In the genomic region with DNA sequence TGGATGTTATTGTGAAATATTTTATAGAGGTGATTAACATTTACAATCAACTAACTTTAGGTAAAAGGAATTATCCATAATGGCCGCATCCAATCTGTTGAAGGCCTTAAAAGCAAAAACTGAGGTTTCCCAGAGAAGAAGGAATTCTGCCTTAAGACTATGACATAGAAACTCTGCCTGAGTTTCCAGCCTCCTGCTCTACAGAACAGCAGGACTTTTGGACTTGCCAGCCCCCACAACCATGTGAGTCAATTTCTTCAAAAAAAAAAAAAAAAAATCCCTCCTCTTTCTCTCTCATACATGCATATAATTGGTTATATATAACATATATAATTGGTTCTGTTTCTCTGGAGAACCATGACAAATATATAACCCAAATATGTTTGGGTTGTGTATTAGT, we compare ENCODE assay signal across 3 cellular contexts.
A peak's percentile ranks its signal among the peaks of the same experiment; 100 is the strongest.
TF ChIP-seq lines count a peak whose summit lies in the region.

No MANE protein-coding gene starts in this region.

TF ChIP-seq in HepG2, 621 proteins besides CTCF, POLR2A, EP300 and RAD21:
- TF ChIP-seq ZNF782 (CRISPR knock-in tag; IDR thresholded peaks at IDR 0.05; ENCODE audit: borderline replicate concordance) (no peak), ZNF564 (CRISPR knock-in tag; IDR thresholded peaks at IDR 0.05) (peak; percentile 93; the same call in 1 of the 2 replicates)
TF ChIP-seq in HepG2: peak in this region for 1.

TF ChIP-seq in HEK293, 187 proteins besides CTCF, POLR2A, EP300 and RAD21:
- peak; percentile 13 for TF ChIP-seq SETDB1 (IDR thresholded peaks at IDR 0.05; ENCODE audit: insufficient read length, low read length)
- no peak for TF ChIP-seq ZNF394 (tag by site-specific recombination; IDR thresholded peaks at IDR 0.05; ENCODE audit: borderline replicate concordance)
- TF ChIP-seq ZNF133 (tag by site-specific recombination; IDR thresholded peaks at IDR 0.05), result peak; percentile 21; the same call in 1 of the 2 replicates
TF ChIP-seq in HEK293: peak in this region for 2.

TF ChIP-seq in IMR-90, 13 proteins besides CTCF, POLR2A, EP300 and RAD21:
- peak; percentile 17; the same call in 1 of the 2 replicates for TF ChIP-seq CEBPB (IDR thresholded peaks at IDR 0.05; ENCODE audit: low read depth, low read length)
- no peak for TF ChIP-seq ELK1 (IDR thresholded peaks at IDR 0.05; ENCODE audit: borderline replicate concordance, low read depth, low read length)
